ENCODE assay signal across 20 cellular contexts in the genomic region with DNA sequence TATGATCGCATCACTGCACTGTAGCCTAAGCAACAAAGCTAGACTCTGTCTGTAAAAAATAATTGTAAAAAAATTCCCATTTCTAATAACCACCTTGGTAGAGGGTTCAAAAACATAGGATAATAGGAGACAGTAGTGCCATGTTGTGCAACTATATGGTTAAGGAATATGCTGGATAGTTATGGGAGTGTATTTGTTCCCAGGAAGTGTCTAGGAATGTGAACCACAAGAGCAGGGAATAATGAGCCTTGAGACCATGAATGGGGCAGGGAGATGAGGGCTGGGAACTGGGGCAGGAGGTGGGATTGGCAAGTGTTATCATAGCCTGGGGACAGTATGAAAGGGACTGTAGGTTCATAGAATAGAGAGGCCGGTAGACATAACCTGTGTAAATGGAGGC. TPM values are rescaled to one million over a fixed set of nuclear protein-coding genes. Genes with fewer than 3 reads are reported as not detected.
A peak's percentile ranks its signal among the peaks of the same experiment; 100 is the strongest.
DNase-seq lines count a peak whose midpoint lies in the region; ATAC-seq and TF ChIP-seq lines count a peak whose summit lies in the region.
"Had no signal": no experiment of that assay in that cellular context is flagged by ENCODE, and none has a peak within 500 bp of the region (broad histone marks: within the 10 kb centered on the region; RNA-seq: fewer than 3 reads in every experiment).

No MANE protein-coding gene starts in this region.

- H3K27me3 Mint-ChIP-seq in neural crest cell (ENCODE audit: low read depth) = no peaks in the 10 kb centered on the region
- H3K27me3 Mint-ChIP-seq in activated T-helper 17 cell treated with anti-CD3 and anti-CD28 coated beads, Interleukin-2, amount 50 U/mL, for 72 hours = peaks cover 30% of the 10 kb centered on the region

- H3K9me3 ChIP-seq in mammary epithelial cell (replicated peaks; ENCODE audit: insufficient read depth, low read length) (no peaks in the 10 kb centered on the region), breast epithelium (no peaks in the 10 kb centered on the region), esophagus muscularis mucosa (no peaks in the 10 kb centered on the region), transverse colon (no peaks in the 10 kb centered on the region)
- H3K9me3 ChIP-seq: right lobe of liver, tibial nerve had no signal

- H3K79me2 ChIP-seq in mammary epithelial cell (ENCODE audit: insufficient read depth, low read length) = peaks cover 58% of the 10 kb centered on the region

- H3K9ac ChIP-seq in mammary epithelial cell (ENCODE audit: insufficient read depth, low read length) = no peak overlapping the region

- H3K4me1 ChIP-seq in mammary epithelial cell (ENCODE audit: insufficient read depth, low read length) (peaks cover 20% of the 10 kb centered on the region), breast epithelium (peaks cover 4 to 10% of the 10 kb centered on the region in 2 donors), esophagus muscularis mucosa (peaks cover 55 to 85% (median 73%) of the 10 kb centered on the region in 4 donors), transverse colon (peaks cover 16 to 33% (median 21%) of the 10 kb centered on the region in 4 donors)
- H3K4me1 ChIP-seq: right lobe of liver had no signal

- dilution Hi-C loops in mammary epithelial cell (cut with HindIII; ENCODE audit: low sequenced_read_pairs) = no loop called here

- no peaks in the 10 kb centered on the region for H4K20me1 ChIP-seq in mammary epithelial cell (ENCODE audit: insufficient read depth, low read length)

- no peaks in the 10 kb centered on the region for H3K9me3 Mint-ChIP-seq in neural crest cell
- no peaks in the 10 kb centered on the region for H3K9me3 Mint-ChIP-seq in activated T-helper 17 cell treated with anti-CD3 and anti-CD28 coated beads, Interleukin-2, amount 50 U/mL, for 72 hours
- H3K9me3 Mint-ChIP-seq: CD8-positive, alpha-beta T cell had no signal

- peak overlapping the region; percentile 15 for H3K4me2 ChIP-seq in mammary epithelial cell (ENCODE audit: insufficient read depth, low read depth, low read length)

- DNase-seq in mammary epithelial cell (no peak), breast epithelium (ENCODE audit: low spot score in 2 of 2) (no peak), esophagus muscularis mucosa (ENCODE audit: extremely low spot score) (no peak), neural crest cell (ENCODE audit: low read depth, low spot score) (no peak), transverse colon (no peak), NCI-H2081 (lab: John Stamatoyannopoulos, UW) (no peak)
- DNase-seq: 8988T; activated CD4-positive, alpha-beta T cell treated with anti-CD3 and anti-CD28 coated beads for 48 hours; activated naive CD4-positive, alpha-beta T cell treated with Interleukin-2 at 50 U/mL for 16 hours; CD8-positive, alpha-beta T cell; DND-41; MV-4-11; NCI-H524; right lobe of liver; stimulated activated CD4-positive, alpha-beta T cell treated with anti-CD3 and anti-CD28 coated beads, Interleukin-4, amount 100 ng/mL, for 1 hour; stimulated activated CD8-positive, alpha-beta memory T cell treated with anti-CD3 and anti-CD28 coated beads, Interleukin-4, amount 100 ng/mL, for 48 hours had no signal

- peak overlapping the region; percentile 0 for H3K4me3 Mint-ChIP-seq in neural crest cell
- no peak overlapping the region for H3K4me3 Mint-ChIP-seq in activated T-helper 17 cell treated with anti-CD3 and anti-CD28 coated beads, Interleukin-2, amount 50 U/mL, for 72 hours
- H3K4me3 Mint-ChIP-seq: CD8-positive, alpha-beta T cell had no signal

- in situ Hi-C loops in mammary epithelial cell (cut with MboI; ENCODE audit: low sequenced_read_pairs in 2 of 2) = no loop called here
- in situ Hi-C loops in transverse colon (cut with MboI; ENCODE audit: low pct_ligation_motif_present in 1 of 4, low pct_unique_long_range_greater_than_20kb in 1 of 4, low sequenced_read_pairs in 3 of 4) = no loop called here

- H3K36me3 ChIP-seq in mammary epithelial cell (ENCODE audit: insufficient read depth, low read length) (no peaks in the 10 kb centered on the region), breast epithelium (no peaks in the 10 kb centered on the region), esophagus muscularis mucosa (no peaks in the 10 kb centered on the region), transverse colon (no peaks in the 10 kb centered on the region)
- H3K36me3 ChIP-seq: right lobe of liver, tibial nerve had no signal

- no peak overlapping the region for H3K27ac Mint-ChIP-seq in neural crest cell (ENCODE audit: unreplicated experiment)
- no peak overlapping the region for H3K27ac Mint-ChIP-seq in activated T-helper 17 cell treated with anti-CD3 and anti-CD28 coated beads, Interleukin-2, amount 50 U/mL, for 72 hours
- H3K27ac Mint-ChIP-seq: CD8-positive, alpha-beta T cell had no signal

- no peaks in the 10 kb centered on the region for H3K27me3 ChIP-seq in mammary epithelial cell (ENCODE audit: insufficient read depth, low read length)
- H3K27me3 ChIP-seq in breast epithelium = no peaks in the 10 kb centered on the region
- H3K27me3 ChIP-seq in esophagus muscularis mucosa = no peaks in the 10 kb centered on the region
- no peaks in the 10 kb centered on the region for H3K27me3 ChIP-seq in transverse colon
- H3K27me3 ChIP-seq: right lobe of liver, tibial nerve had no signal

- no peak overlapping the region for H2AFZ ChIP-seq in mammary epithelial cell (ENCODE audit: low read depth, low read length)

- H3K4me3 ChIP-seq in mammary epithelial cell (replicated peaks in 1 of 3; ENCODE audit: insufficient read depth in 1 of 3, low read depth in 2 of 3, low read length in 3 of 3) = no peak overlapping the region
- peak overlapping the region in 1 of 3 donors; percentile 63 for H3K4me3 ChIP-seq in breast epithelium
- H3K4me3 ChIP-seq in esophagus muscularis mucosa = no peak overlapping the region
- no peak overlapping the region for H3K4me3 ChIP-seq in transverse colon
- H3K4me3 ChIP-seq: right lobe of liver, tibial nerve had no signal

- intact Hi-C loops in mammary epithelial cell (cut with micrococcal nuclease) (no loop called here), breast epithelium (cut with DNase I; ENCODE audit: low total_unique reads) (no loop called here), esophagus muscularis mucosa (cut with DNase I) (no loop called here), transverse colon (cut with DNase I; ENCODE audit: low total_unique reads) (no loop called here)

- TF ChIP-seq EP300 in esophagus muscularis mucosa (IDR thresholded peaks at IDR 0.05) (no peak), transverse colon (IDR thresholded peaks at IDR 0.05; ENCODE audit: low read depth) (no peak)

- no peak for ATAC-seq in HG03378 (IDR thresholded peaks at IDR 0.05; ENCODE audit: unreplicated experiment)
- ATAC-seq in activated T-helper 17 cell treated with anti-CD3 and anti-CD28 coated beads, Interleukin-2, amount 50 U/mL, for 72 hours (replicated peaks) = no peak
- ATAC-seq: CD8-positive, alpha-beta T cell; right lobe of liver had no signal

- no TSS peak for BruUV-seq in mammary epithelial cell (replicated peaks; lab: Mats Ljungman, UMichigan)

- no peaks in the 10 kb centered on the region for H3K36me3 Mint-ChIP-seq in neural crest cell (ENCODE audit: low read depth)
- no peaks in the 10 kb centered on the region for H3K36me3 Mint-ChIP-seq in activated T-helper 17 cell treated with anti-CD3 and anti-CD28 coated beads, Interleukin-2, amount 50 U/mL, for 72 hours (ENCODE audit: low read depth)
- H3K36me3 Mint-ChIP-seq: CD8-positive, alpha-beta T cell had no signal

- CTCF ChIA-PET in mammary epithelial cell (lab: Charles Lee; ENCODE audit: low non-redundant PET) = no interaction called here

- TF ChIP-seq CTCF in mammary epithelial cell (conservative IDR thresholded peaks at IDR 0.05 in 1 of 2, IDR thresholded peaks at IDR 0.05 in 1 of 2; ENCODE audit: extremely low read depth in 1 of 2, insufficient read depth in 1 of 2, low read depth in 1 of 2, low read length in 2 of 2) (no peak), breast epithelium (IDR thresholded peaks at IDR 0.05) (no peak), esophagus muscularis mucosa (IDR thresholded peaks at IDR 0.05) (no peak), neural crest cell (conservative IDR thresholded peaks at IDR 0.05) (no peak), transverse colon (IDR thresholded peaks at IDR 0.05) (no peak)

- no peak overlapping the region for H3K27ac ChIP-seq in mammary epithelial cell (ENCODE audit: insufficient read depth, low read depth, low read length)
- H3K27ac ChIP-seq in breast epithelium = peak overlapping the region in 1 of 2 donors; percentile 95
- H3K27ac ChIP-seq in esophagus muscularis mucosa (replicated peaks in 1 of 4) = peak overlapping the region; percentile 84 to 91 (median 85)
- H3K27ac ChIP-seq in transverse colon = peak overlapping the region; percentile 79 to 90 (median 82)
- H3K27ac ChIP-seq: right lobe of liver had no signal

- TF ChIP-seq POLR2A in breast epithelium (IDR thresholded peaks at IDR 0.05) (no peak), esophagus muscularis mucosa (IDR thresholded peaks at IDR 0.05; ENCODE audit: low read depth) (no peak), transverse colon (IDR thresholded peaks at IDR 0.05) (no peak)

- 96% methylated on average over 2 of the region's 2 CpGs for WGBS in mammary epithelial cell (ENCODE audit: low coverage, missing lambda C conversion rate)
- WGBS in esophagus muscularis mucosa = 97% methylated on average over 2 of the region's 2 CpGs
- 83 to 94% methylated on average over 1 to 2 of the region's 2 CpGs for WGBS in transverse colon (ENCODE audit: low coverage in 1 of 2), 2 donors

- H3K4me1 Mint-ChIP-seq in neural crest cell = peaks cover 35% of the 10 kb centered on the region
- H3K4me1 Mint-ChIP-seq in activated T-helper 17 cell treated with anti-CD3 and anti-CD28 coated beads, Interleukin-2, amount 50 U/mL, for 72 hours = no peaks in the 10 kb centered on the region

RNA-seq across cellular contexts. Expression of a gene that starts 50.4 kb away (rescaled TPM):
- total RNA-seq in mammary epithelial cell (10 to 100 TPM; 27.3 to 30.0 TPM), breast epithelium (10 to 100 TPM; 17.0 to 17.1 (median 17.1) TPM), esophagus muscularis mucosa (10 to 100 TPM; 48.0 to 91.2 (median 73.8) TPM), neural crest cell (17.4 and 20.1 TPM in 2 replicates), transverse colon (10 to 100 TPM in 2 of 4 donors, 1 to 10 TPM in 2; 7.0 to 16.8 (median 12.1) TPM)
- 8.6 TPM for polyA plus RNA-seq in mammary epithelial cell
- polyA minus RNA-seq in mammary epithelial cell = 14.2 TPM
- total RNA-seq in activated T-helper 17 cell treated with anti-CD3 and anti-CD28 coated beads, Interleukin-2, amount 50 U/mL, for 72 hours = 1 to 10 TPM; 1.3 to 1.9 TPM
- total RNA-seq: OCI-LY7 had no signal
